Comparison of ENCODE assay signal across 16 cellular contexts in genomic region chr9:69229367-69229766, GRCh38. TPM values are rescaled to one million over a fixed set of nuclear protein-coding genes. Genes with fewer than 3 reads are reported as not detected.
DNase-seq lines count a peak whose midpoint lies in the region; ATAC-seq, FAIRE-seq and TF ChIP-seq lines count a peak whose summit lies in the region.
"Had no signal": no experiment of that assay in that cellular context is flagged by ENCODE, and none has a peak within 500 bp of the region (broad histone marks: within the 10 kb centered on the region; RNA-seq: fewer than 3 reads in every experiment).

No MANE protein-coding gene starts in this region.

- POLR2A ChIA-PET in HepG2 (lab: Yijun Ruan, JAX) (no interaction called here), H1 (lab: Charles Lee; ENCODE audit: partially characterized antibody) (interaction anchor here (0.7 to 1.3 kb wide), 3 partner anchors 15 to 21 kb away, joined by 3 read pairs; no protein-coding TSS in a partner anchor)

- H3K4me3 ChIP-seq in liver (ENCODE audit: low read depth in 1 of 3, low read length in 3 of 3) (no peak overlapping the region), HepG2 (replicated peaks in 1 of 3; ENCODE audit: insufficient read depth in 1 of 3, low read depth in 2 of 3, low read length in 3 of 3) (no peak overlapping the region), H1 (ENCODE audit: extremely low read depth in 1 of 4, insufficient read depth in 2 of 4, low read depth in 3 of 4, low read length in 4 of 4) (no peak overlapping the region), right lobe of liver (no peak overlapping the region)
- H3K4me3 ChIP-seq: BLaER1, HAP-1 had no signal

- intact Hi-C loops in HepG2 (cut with micrococcal nuclease; ENCODE audit: unreplicated experiment), result loop anchor here (5.0 kb wide), 1 partner anchor 48 kb away; no protein-coding TSS in a partner anchor
- intact Hi-C loops in right lobe of liver (cut with DNase I), result no loop called here

- peaks cover 3% of the 10 kb centered on the region for H3K79me2 ChIP-seq in HepG2 (ENCODE audit: insufficient read depth, low read length)
- H3K79me2 ChIP-seq in H1 (ENCODE audit: control insufficient read depth in 1 of 2, insufficient read depth in 2 of 2, low read length in 2 of 2), result no peaks in the 10 kb centered on the region; a peak in 1 of 4 replicates

- H2AK5ac ChIP-seq in H1 (ENCODE audit: low read depth, low read length), result no peak overlapping the region

- DNase-seq in HepG2 (ENCODE audit: low spot score), result no peak
- DNase-seq in H1 (ENCODE audit: low read depth in 1 of 2, low spot score in 2 of 2), result no peak
- DNase-seq in right lobe of liver, result peak in 1 of 3 donors; percentile 71
- DNase-seq in hypothalamus (lab: John Stamatoyannopoulos, UW), result no peak
- no peak for DNase-seq in pons (ENCODE audit: low spot score)
- DNase-seq in GM12891 (ENCODE audit: insufficient read length, low spot score), result no peak
- DNase-seq: 8988T; AML-193; Caco-2; CD8-positive, alpha-beta memory T cell; DMS53; GF-D8 had no signal

- TF ChIP-seq POLR2A in HepG2 (IDR thresholded peaks at IDR 0.05; ENCODE audit: insufficient read depth in 1 of 2, low read depth in 2 of 2, low read length in 2 of 2), result no peak
- TF ChIP-seq POLR2A in H1 (IDR thresholded peaks at IDR 0.05; ENCODE audit: control extremely low read depth in 1 of 2, low read depth in 2 of 2, low read length in 2 of 2), result no peak
- no peak for TF ChIP-seq POLR2A in right lobe of liver (IDR thresholded peaks at IDR 0.05)
- no peak for TF ChIP-seq POLR2A in GM12891 (IDR thresholded peaks at IDR 0.05; ENCODE audit: low read depth, low read length)

- H4K20me1 ChIP-seq in HepG2 (ENCODE audit: insufficient read depth, low read length) (0 out of 2 replicates have a peak, but pooled peaks cover 3% of the 10 kb centered on the region), H1 (replicated peaks in 1 of 2; ENCODE audit: control insufficient read depth in 1 of 2, insufficient read depth in 2 of 2, low read length in 2 of 2) (no peaks in the 10 kb centered on the region)
- H4K20me1 ChIP-seq: BLaER1 had no signal

- no peak overlapping the region for H3K23ac ChIP-seq in H1 (ENCODE audit: insufficient read length)

- H4K8ac ChIP-seq in H1 (ENCODE audit: extremely low read depth, insufficient read depth, low read length), result no peak overlapping the region

- H4K91ac ChIP-seq in H1 (replicated peaks; ENCODE audit: insufficient read length, low read length), result no peak overlapping the region

- no peak overlapping the region for H2BK20ac ChIP-seq in H1 (ENCODE audit: low read length)

- no peak for ATAC-seq in HepG2
- ATAC-seq in right lobe of liver, result peak; percentile 44 to 92 (median 78)

- in situ Hi-C loops in HepG2 (cut with HindIII; ENCODE audit: extremely low pct_ligation_motif_present, low pct_unique_long_range_greater_than_20kb), result no loop called here

- no peak overlapping the region for H4K5ac ChIP-seq in H1 (ENCODE audit: insufficient read length, low read depth, low read length)

- H2BK5ac ChIP-seq in H1 (ENCODE audit: low read depth, low read length), result 0 out of 2 replicates have a peak overlapping the region, but pooled peaks have one; percentile 18

- no peaks in the 10 kb centered on the region for H3K79me1 ChIP-seq in H1 (ENCODE audit: low read depth, low read length)

- CTCF ChIA-PET in HepG2 (lab: Yijun Ruan, JAX; ENCODE audit: low intra/inter-chr PET ratio, low total read pairs) (no interaction called here), H1 (lab: Charles Lee; ENCODE audit: partially characterized antibody) (interaction anchor here (0.8 to 2.2 kb wide), 3 partner anchors 8 to 102 kb away, joined by 3 to 6 read pairs (median 4); no protein-coding TSS in a partner anchor)

- TF ChIP-seq EP300 in HepG2 (IDR thresholded peaks at IDR 0.05; ENCODE audit: low read depth in 2 of 2, low read length in 2 of 2) (no peak), HepG2 (CRISPR knock-in tag; IDR thresholded peaks at IDR 0.05; ENCODE audit: borderline replicate concordance) (no peak), H1 (IDR thresholded peaks at IDR 0.05; ENCODE audit: borderline replicate concordance in 1 of 2, low read depth in 2 of 2, low read length in 2 of 2) (no peak)

- H3K56ac ChIP-seq in H1 (replicated peaks; ENCODE audit: insufficient read length, low read depth, low read length), result no peak overlapping the region

- no peak overlapping the region for H3K4me2 ChIP-seq in HepG2 (ENCODE audit: low read depth, low read length)
- H3K4me2 ChIP-seq in H1 (ENCODE audit: insufficient read depth in 1 of 2, low read depth in 2 of 2, low read length in 2 of 2), result peak overlapping the region in 1 of 2 experiments; percentile 9; a peak in 1 of 4 replicates
- H3K4me2 ChIP-seq: BLaER1 had no signal

- H2BK15ac ChIP-seq in H1 (ENCODE audit: low read length), result no peak overlapping the region

- no peak overlapping the region for H3K14ac ChIP-seq in H1 (ENCODE audit: insufficient read length)

- H3K27ac ChIP-seq in liver (ENCODE audit: low read depth in 1 of 2, low read length in 2 of 2) (no peak overlapping the region), HepG2 (ENCODE audit: extremely low read length, insufficient read depth, low read length) (no peak overlapping the region), H1 (ENCODE audit: low read depth, low read length) (no peak overlapping the region), right lobe of liver (peak overlapping the region in 2 of 3 donors; percentile 2 to 64)
- H3K27ac ChIP-seq: BLaER1, HL-60 had no signal

- no peak overlapping the region for H2BK120ac ChIP-seq in H1 (replicated peaks; ENCODE audit: low read depth, low read length)

- H3K9me3 ChIP-seq in liver (ENCODE audit: control insufficient read depth in 4 of 4, low read length in 3 of 4) (no peaks in the 10 kb centered on the region), HepG2 (ENCODE audit: low read length) (no peaks in the 10 kb centered on the region), H1 (ENCODE audit: insufficient read depth in 2 of 2, low read depth in 1 of 2, low read length in 1 of 2) (no peaks in the 10 kb centered on the region), right lobe of liver (no peaks in the 10 kb centered on the region)
- H3K9me3 ChIP-seq: BLaER1, Caco-2, HAP-1 had no signal

- H3K27me3 ChIP-seq in liver (ENCODE audit: control insufficient read depth in 4 of 4, insufficient read depth in 4 of 4, low read length in 3 of 4) (no peaks in the 10 kb centered on the region), HepG2 (ENCODE audit: control insufficient read depth in 1 of 2, insufficient read depth in 2 of 2, low read length in 2 of 2) (no peaks in the 10 kb centered on the region), H1 (replicated peaks in 1 of 4; ENCODE audit: control insufficient read depth in 3 of 4, extremely low read depth in 1 of 4, insufficient read depth in 3 of 4, low read length in 3 of 4) (no peaks in the 10 kb centered on the region), right lobe of liver (no peaks in the 10 kb centered on the region)
- H3K27me3 ChIP-seq: BLaER1 had no signal

- FAIRE-seq in HepG2 (lab: Jason Lieb, UNC) (no peak), H1 (lab: Jason Lieb, UNC) (no peak), GM12891 (lab: Jason Lieb, UNC) (no peak)

- no peak for TF ChIP-seq CTCF in liver (IDR thresholded peaks at IDR 0.05; ENCODE audit: low read depth, low read length, missing input control)
- no peak for TF ChIP-seq CTCF in HepG2 (CRISPR knock-in tag; IDR thresholded peaks at IDR 0.05)
- TF ChIP-seq CTCF in H1 (IDR thresholded peaks at IDR 0.05; ENCODE audit: control extremely low read depth in 1 of 3, insufficient read depth in 1 of 3, low read depth in 1 of 3, low read length in 3 of 3), result no peak
- TF ChIP-seq CTCF in right lobe of liver (IDR thresholded peaks at IDR 0.05), result no peak

- 52% methylated on average over 5 of the region's 5 CpGs for WGBS in liver
- 92% methylated on average over 5 of the region's 5 CpGs for WGBS in HepG2 (ENCODE audit: low lambda C conversion rate)
- WGBS in H1 (ENCODE audit: extremely low coverage in 1 of 2, insufficient coverage in 1 of 2, insufficient read length in 1 of 2, insufficient replicate concordance in 2 of 2, low coverage in 1 of 2, low lambda C conversion rate in 2 of 2, missing lambda C conversion rate in 1 of 2), 2 experiments, result 64% methylated on average over 5 of the region's 5 CpGs; no CpG with 5 or more reads in 1 of the 2 experiments
- 34% methylated on average over 5 of the region's 5 CpGs for WGBS in right lobe of liver (ENCODE audit: insufficient coverage, low coverage, low lambda C conversion rate, missing lambda C conversion rate)

- H3K4me1 ChIP-seq in liver (ENCODE audit: control insufficient read depth in 4 of 4, insufficient read depth in 4 of 4, low read length in 3 of 4) (no peaks in the 10 kb centered on the region), HepG2 (ENCODE audit: insufficient read depth, low read length) (no peaks in the 10 kb centered on the region), H1 (replicated peaks in 1 of 4; ENCODE audit: control insufficient read depth in 3 of 4, insufficient read depth in 4 of 4, low read length in 3 of 4) (peaks cover 2 to 14% (median 10%) of the 10 kb centered on the region in 4 experiments; a peak in 5 of 7 replicates), right lobe of liver (peaks cover 0 to 16% (median 0%) of the 10 kb centered on the region in 4 donors)
- H3K4me1 ChIP-seq: BLaER1, Caco-2 had no signal

- H3K36me3 ChIP-seq in liver (ENCODE audit: control insufficient read depth in 4 of 4, insufficient read depth in 3 of 4, low read depth in 1 of 4, low read length in 3 of 4) (peaks cover 9 to 93% (median 79%) of the 10 kb centered on the region in 4 donors), HepG2 (replicated peaks in 1 of 2; ENCODE audit: control insufficient read depth in 1 of 2, insufficient read depth in 2 of 2, low read length in 2 of 2) (peaks cover 29 to 93% of the 10 kb centered on the region in 2 experiments), H1 (ENCODE audit: control insufficient read depth in 2 of 4, insufficient read depth in 4 of 4, low read length in 3 of 4) (peaks cover 3 to 47% (median 29%) of the 10 kb centered on the region in 4 experiments; a peak in 6 of 8 replicates), right lobe of liver (peaks cover 0 to 80% (median 44%) of the 10 kb centered on the region in 4 donors)

- H3K18ac ChIP-seq in H1 (ENCODE audit: extremely low read depth, low read length), result no peak overlapping the region

- H3K4ac ChIP-seq in H1 (replicated peaks; ENCODE audit: insufficient read length, low read depth, low read length), result no peak overlapping the region

- no TSS peak for BruUV-seq in HepG2 (replicated peaks; lab: Mats Ljungman, UMichigan)

- H2AFZ ChIP-seq in HepG2 (ENCODE audit: low read length) (no peak overlapping the region), H1 (ENCODE audit: low read length) (no peak overlapping the region)

- no peaks in the 10 kb centered on the region for H3K23me2 ChIP-seq in H1 (ENCODE audit: low read depth, low read length)

- TF ChIP-seq RAD21 in liver (IDR thresholded peaks at IDR 0.05) (no peak), HepG2 (CRISPR knock-in tag; IDR thresholded peaks at IDR 0.05) (no peak), H1 (IDR thresholded peaks at IDR 0.05 in 1 of 2, conservative IDR thresholded peaks at IDR 0.05 in 1 of 2; ENCODE audit: low read depth in 2 of 2, low read length in 2 of 2) (no peak)

- H2BK12ac ChIP-seq in H1 (ENCODE audit: low read depth, low read length), result no peak overlapping the region

- H3K9ac ChIP-seq in liver (ENCODE audit: low read depth in 1 of 2, low read length in 2 of 2) (no peak overlapping the region), HepG2 (ENCODE audit: insufficient read depth, low read depth, low read length) (no peak overlapping the region), H1 (replicated peaks in 1 of 4; ENCODE audit: extremely low read depth in 1 of 4, low read depth in 3 of 4, low read length in 3 of 4) (no peak overlapping the region)
- H3K9ac ChIP-seq: BLaER1 had no signal

RNA-seq across cellular contexts. Expression of gene TJP2, which starts 55.3 kb away (rescaled TPM):
- 10 to 100 TPM; 40.9 to 74.0 TPM for total RNA-seq in liver
- polyA plus RNA-seq in liver, result 10 to 100 TPM; 23.2 to 24.3 TPM
- total RNA-seq in HepG2 (2016; rRNA removed; fragmentation: Illumina TruSeq; extraction: Trizol), result 110 and 135 TPM in 2 replicates
- total RNA-seq in HepG2 (2016; cell fraction: cytosol; rRNA removed; fragmentation: Illumina TruSeq; extraction: Trizol; ENCODE audit: low read depth), result 19.7 and 22.7 TPM in 2 replicates
- 109 and 122 TPM in 2 replicates for total RNA-seq in HepG2 (2016; cell fraction: insoluble cytoplasmic fraction; rRNA removed; fragmentation: Illumina TruSeq; extraction: Trizol)
- total RNA-seq in HepG2 (2016; cell fraction: membrane; rRNA removed; fragmentation: Illumina TruSeq; extraction: Trizol), result 29.6 and 31.5 TPM in 2 replicates
- total RNA-seq in HepG2 (2016; cell fraction: nucleus; rRNA removed; fragmentation: Illumina TruSeq; extraction: Trizol), result 104 and 120 TPM in 2 replicates
- polyA plus RNA-seq in HepG2 (2011; rRNA removed), result 109 and 112 TPM in 2 replicates
- 71.5 and 85.0 TPM in 2 replicates for polyA plus RNA-seq in HepG2 (2011; cell fraction: cytosol; rRNA removed)
- 238 and 261 TPM in 2 replicates for polyA plus RNA-seq in HepG2 (2011; cell fraction: nucleus; rRNA removed)
- polyA plus RNA-seq in HepG2 (2012), result 110 and 201 TPM in 2 replicates
- 3.9 and 4.9 TPM in 2 replicates for polyA plus RNA-seq in HepG2 (2016; cell fraction: cytosol; fragmentation: Illumina TruSeq; extraction: Trizol; ENCODE audit: low read depth)
- polyA plus RNA-seq in HepG2 (2016; cell fraction: insoluble cytoplasmic fraction; fragmentation: Illumina TruSeq; extraction: Trizol; ENCODE audit: low read depth), result 110 and 122 TPM in 2 replicates
- polyA plus RNA-seq in HepG2 (2016; cell fraction: membrane; fragmentation: Illumina TruSeq; extraction: Trizol; ENCODE audit: low read depth), result 11.6 and 12.9 TPM in 2 replicates
- 155 and 164 TPM in 2 replicates for polyA plus RNA-seq in HepG2 (2016; cell fraction: nucleus; fragmentation: Illumina TruSeq; extraction: Trizol; ENCODE audit: insufficient read depth, low read depth)
- 13.0 and 80.7 TPM in 2 replicates for polyA minus RNA-seq in HepG2 (2011; rRNA and poly(A)+ RNA removed; ENCODE audit: low replicate concordance)
- 99.2 and 104 TPM in 2 replicates for polyA minus RNA-seq in HepG2 (2011; cell fraction: cytosol; rRNA and poly(A)+ RNA removed)
- polyA minus RNA-seq in HepG2 (2011; cell fraction: nucleus; rRNA and poly(A)+ RNA removed), result 157 and 183 TPM in 2 replicates
- 135 and 137 TPM in 2 replicates for total RNA-seq in H1 (2021; fragmentation: NEBNext Ultra II Directional; extraction: Animal tissue kit (Norgen Biotek cat#: 25700))
- polyA plus RNA-seq in H1 (2011; rRNA removed), result 51.7 and 54.9 TPM in 2 replicates
- polyA plus RNA-seq in H1 (2011; cell fraction: cytosol; rRNA removed), result 84.5 TPM
- polyA plus RNA-seq in H1 (2011; cell fraction: nucleus; rRNA removed), result 133 TPM
- 82.5 to 111 TPM (median 102 TPM) in 4 replicates for polyA plus RNA-seq in H1 (2012, experiment 1 of 2)
- polyA plus RNA-seq in H1 (2012, experiment 2 of 2), result 16.4 TPM
- polyA plus RNA-seq in H1 (2013, experiment 1 of 2), result 72.8 TPM
- 64.4 TPM for polyA plus RNA-seq in H1 (2013, experiment 2 of 2)
- polyA minus RNA-seq in H1 (2011; rRNA and poly(A)+ RNA removed), result 71.4 and 91.3 TPM in 2 replicates
- polyA minus RNA-seq in H1 (2011; cell fraction: cytosol; rRNA and poly(A)+ RNA removed), result 118 TPM
- 97.5 TPM for polyA minus RNA-seq in H1 (2011; cell fraction: nucleus; rRNA and poly(A)+ RNA removed)
- 100 to 1,000 TPM in 1 of 6 experiments, 10 to 100 TPM in 5; 62.0 to 129 (median 81.7) TPM for total RNA-seq in right lobe of liver
- 15.1 TPM for polyA plus RNA-seq in GM12891 (2012; ENCODE audit: low read depth, missing spikeins)

Comparison
In these comparisons a context has a peak if more than half of its experiments do, and no peak if none do; other contexts are left out.
1. H3K27ac ChIP-seq: peak in right lobe of liver (2 of 3); none in liver (0 of 2), HepG2 (single experiment) and H1 (single experiment).